ENCODE assay signal across 12 cellular contexts in genomic region chr4:1243451-1244080, GRCh38. TPM values are rescaled to one million over a fixed set of nuclear protein-coding genes. Genes with fewer than 3 reads are reported as not detected.
A peak's percentile ranks its signal among the peaks of the same experiment; 100 is the strongest.
DNase-seq lines count a peak whose midpoint lies in the region; ATAC-seq and TF ChIP-seq lines count a peak whose summit lies in the region.
"Had no signal": no experiment of that assay in that cellular context is flagged by ENCODE, and none has a peak within 500 bp of the region (broad histone marks: within the 10 kb centered on the region; RNA-seq: fewer than 3 reads in every experiment).

No MANE protein-coding gene starts in this region.

- H3K4me1 Mint-ChIP-seq in activated naive CD4-positive, alpha-beta T cell treated with anti-CD3 and anti-CD28 coated beads, Interleukin-2, amount 50 U/mL, for 24 hours = peaks cover 53% of the 10 kb centered on the region
- peaks cover 42 to 51% of the 10 kb centered on the region in 2 donors for H3K4me1 Mint-ChIP-seq in stimulated activated naive B cell treated with anti-CD40 and anti-IgM and Interleukin-4, amounts not matched to agents 10 μg/mL and 1 μg/mL and 100 μg/mL, for 72 hours

- TF ChIP-seq POLR2A in Peyer's patch (IDR thresholded peaks at IDR 0.05) = no peak

- H3K27me3 ChIP-seq in Peyer's patch (no peaks in the 10 kb centered on the region), left ventricle myocardium inferior (ENCODE audit: low read depth) (no peaks in the 10 kb centered on the region), WERI-Rb-1 (ENCODE audit: insufficient read depth, low read depth, severe bottlenecking) (no peaks in the 10 kb centered on the region)

- no peaks in the 10 kb centered on the region for H3K36me3 Mint-ChIP-seq in activated naive CD4-positive, alpha-beta T cell treated with anti-CD3 and anti-CD28 coated beads, Interleukin-2, amount 50 U/mL, for 24 hours
- peaks cover 29 to 47% of the 10 kb centered on the region in 2 donors for H3K36me3 Mint-ChIP-seq in stimulated activated naive B cell treated with anti-CD40 and anti-IgM and Interleukin-4, amounts not matched to agents 10 μg/mL and 1 μg/mL and 100 μg/mL, for 72 hours

- H3K4me3 Mint-ChIP-seq in activated naive CD4-positive, alpha-beta T cell treated with anti-CD3 and anti-CD28 coated beads, Interleukin-2, amount 50 U/mL, for 24 hours = peak overlapping the region; percentile 30
- H3K4me3 Mint-ChIP-seq in stimulated activated naive B cell treated with anti-CD40 and anti-IgM and Interleukin-4, amounts not matched to agents 10 μg/mL and 1 μg/mL and 100 μg/mL, for 72 hours = no peak overlapping the region
- H3K4me3 Mint-ChIP-seq: HFFc6 had no signal

- H3K9me3 ChIP-seq in Peyer's patch (no peaks in the 10 kb centered on the region), left ventricle myocardium inferior (replicated peaks) (no peaks in the 10 kb centered on the region), WERI-Rb-1 (ENCODE audit: severe bottlenecking) (no peaks in the 10 kb centered on the region)

- intact Hi-C loops in left ventricle myocardium inferior (cut with micrococcal nuclease) = no loop called here

- H3K27me3 Mint-ChIP-seq in activated naive CD4-positive, alpha-beta T cell treated with anti-CD3 and anti-CD28 coated beads, Interleukin-2, amount 50 U/mL, for 24 hours = no peaks in the 10 kb centered on the region
- no peaks in the 10 kb centered on the region for H3K27me3 Mint-ChIP-seq in stimulated activated naive B cell treated with anti-CD40 and anti-IgM and Interleukin-4, amounts not matched to agents 10 μg/mL and 1 μg/mL and 100 μg/mL, for 72 hours
- H3K27me3 Mint-ChIP-seq: CD4-positive, alpha-beta memory T cell had no signal

- peak overlapping the region; percentile 59 for H3K27ac Mint-ChIP-seq in activated naive CD4-positive, alpha-beta T cell treated with anti-CD3 and anti-CD28 coated beads, Interleukin-2, amount 50 U/mL, for 24 hours
- H3K27ac Mint-ChIP-seq in stimulated activated naive B cell treated with anti-CD40 and anti-IgM and Interleukin-4, amounts not matched to agents 10 μg/mL and 1 μg/mL and 100 μg/mL, for 72 hours = peak overlapping the region; percentile 79
- H3K27ac Mint-ChIP-seq: activated T-helper 2 cell treated with anti-CD3 and anti-CD28 coated beads, Interferon-gamma antibody, Interleukin-2, Interleukin-4, amounts not matched to agents 10 μg/mL and 5 μg/mL and 100 μg/mL, durations not matched to agents 14 hours and 24 hours and 36 hours; HFFc6 had no signal

- no peaks in the 10 kb centered on the region for H3K9me3 Mint-ChIP-seq in activated naive CD4-positive, alpha-beta T cell treated with anti-CD3 and anti-CD28 coated beads, Interleukin-2, amount 50 U/mL, for 24 hours
- no peaks in the 10 kb centered on the region for H3K9me3 Mint-ChIP-seq in stimulated activated naive B cell treated with anti-CD40 and anti-IgM and Interleukin-4, amounts not matched to agents 10 μg/mL and 1 μg/mL and 100 μg/mL, for 72 hours
- H3K9me3 Mint-ChIP-seq: activated T-helper 2 cell treated with anti-CD3 and anti-CD28 coated beads, Interferon-gamma antibody, Interleukin-2, Interleukin-4, amounts not matched to agents 10 μg/mL and 5 μg/mL and 100 μg/mL, durations not matched to agents 14 hours and 24 hours and 36 hours; CD4-positive, alpha-beta memory T cell; HFFc6 had no signal

- peaks cover 19 to 66% (median 43%) of the 10 kb centered on the region in 4 donors for H3K4me1 ChIP-seq in Peyer's patch
- peaks cover 83% of the 10 kb centered on the region for H3K4me1 ChIP-seq in left ventricle myocardium inferior

- no peak overlapping the region for H3K4me3 ChIP-seq in Peyer's patch
- H3K4me3 ChIP-seq in left ventricle myocardium inferior = peak overlapping the region; percentile 17
- no peak overlapping the region for H3K4me3 ChIP-seq in WERI-Rb-1 (ENCODE audit: low read depth, low read length)

- H3K27ac ChIP-seq in Peyer's patch (no peak overlapping the region), left ventricle myocardium inferior (replicated peaks) (peak overlapping the region; percentile 27), WERI-Rb-1 (no peak overlapping the region)
- H3K27ac ChIP-seq: parathyroid adenoma had no signal

- peak in 1 of 6 experiments; percentile 7 for TF ChIP-seq CTCF in Peyer's patch (IDR thresholded peaks at IDR 0.05)
- TF ChIP-seq CTCF in left ventricle myocardium inferior (IDR thresholded peaks at IDR 0.05; ENCODE audit: borderline replicate concordance) = no peak
- TF ChIP-seq CTCF in WERI-Rb-1 (IDR thresholded peaks at IDR 0.05; ENCODE audit: low read depth, low read length) = no peak

- no peak for DNase-seq in activated naive CD4-positive, alpha-beta T cell (lab: John Stamatoyannopoulos, UW)
- DNase-seq in Peyer's patch = peak in 2 of 3 donors; percentile 42 to 50
- peak; percentile 14 for DNase-seq in left ventricle myocardium inferior
- no peak for DNase-seq in stimulated activated naive B cell treated with anti-CD40 and anti-IgM and Interleukin-4, amounts not matched to agents 10 μg/mL and 1 μg/mL and 100 μg/mL, for 72 hours
- no peak for DNase-seq in WERI-Rb-1
- DNase-seq: CD4-positive, alpha-beta memory T cell; HFFc6 had no signal

- peaks cover 0 to 23% (median 0%) of the 10 kb centered on the region in 3 donors for H3K36me3 ChIP-seq in Peyer's patch
- H3K36me3 ChIP-seq in left ventricle myocardium inferior = peaks cover 20% of the 10 kb centered on the region
- H3K36me3 ChIP-seq in WERI-Rb-1 = peaks cover 74% of the 10 kb centered on the region

- ATAC-seq in stimulated activated naive B cell treated with anti-CD40 and anti-IgM and Interleukin-4, amounts not matched to agents 10 μg/mL and 1 μg/mL and 100 μg/mL, for 72 hours (replicated peaks) = no peak
- ATAC-seq in HG03108 (IDR thresholded peaks at IDR 0.05; ENCODE audit: unreplicated experiment) = no peak
- no peak for ATAC-seq in HG02981 (IDR thresholded peaks at IDR 0.05; ENCODE audit: unreplicated experiment)

RNA-seq across cellular contexts. Expression of gene CTBP1, which starts 5.4 kb away (rescaled TPM):
- 100 to 1,000 TPM; 245 to 371 (median 288) TPM for total RNA-seq in Peyer's patch
- 112 TPM for total RNA-seq in left ventricle myocardium inferior

RNA-seq across cellular contexts. Expression of gene MAEA, which starts 46.1 kb away (rescaled TPM):
- 100 to 1,000 TPM; 112 to 200 (median 143) TPM for total RNA-seq in Peyer's patch
- 49.5 TPM for total RNA-seq in left ventricle myocardium inferior

Comparison
In these comparisons a context has a peak if more than half of its experiments do, and no peak if none do; other contexts are left out.
1. DNase-seq: peak in Peyer's patch (2 of 3) and left ventricle myocardium inferior (single experiment); none in activated naive CD4-positive, alpha-beta T cell (0 of 4), stimulated activated naive B cell treated with anti-CD40 and anti-IgM and Interleukin-4, amounts not matched to agents 10 μg/mL and 1 μg/mL and 100 μg/mL, for 72 hours (single experiment) and WERI-Rb-1 (single experiment).